Comparison of ENCODE assay signal across 22 cellular contexts in the genomic region with DNA sequence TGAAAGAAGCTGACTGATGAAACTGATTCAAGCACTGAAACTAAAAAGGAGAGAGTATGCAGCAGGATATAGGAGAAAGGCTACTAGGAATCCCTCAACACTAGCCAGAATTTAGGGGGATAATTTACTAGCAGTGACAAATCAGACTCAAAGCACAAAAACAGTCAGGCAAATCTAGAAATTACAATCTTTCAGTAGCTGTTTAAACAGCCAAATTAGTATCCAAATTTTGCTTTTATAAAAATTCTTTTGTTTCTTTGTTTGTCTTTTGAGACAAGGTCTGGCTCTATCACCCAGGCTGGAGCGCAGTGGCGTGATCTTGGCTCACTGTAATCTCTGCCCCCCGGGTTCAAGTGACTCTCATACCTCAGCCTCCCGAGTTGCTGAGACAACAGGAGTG. TPM values are rescaled to one million over a fixed set of nuclear protein-coding genes. Genes with fewer than 3 reads are reported as not detected.
A peak's percentile ranks its signal among the peaks of the same experiment; 100 is the strongest.
DNase-seq lines count a peak whose midpoint lies in the region; ATAC-seq, FAIRE-seq and TF ChIP-seq lines count a peak whose summit lies in the region.
"Had no signal": no experiment of that assay in that cellular context is flagged by ENCODE, and none has a peak within 500 bp of the region (broad histone marks: within the 10 kb centered on the region; RNA-seq: fewer than 3 reads in every experiment).

No MANE protein-coding gene starts in this region.

- H3K9me1 ChIP-seq in IMR-90 (ENCODE audit: insufficient read depth, low read length) = no peaks in the 10 kb centered on the region

- TF ChIP-seq CTCF in IMR-90 (conservative IDR thresholded peaks at IDR 0.05; ENCODE audit: low read depth, low read length) = no peak
- no peak for TF ChIP-seq CTCF in H1 (IDR thresholded peaks at IDR 0.05; ENCODE audit: control extremely low read depth in 1 of 3, insufficient read depth in 1 of 3, low read depth in 1 of 3, low read length in 3 of 3)
- no peak for TF ChIP-seq CTCF in osteoblast (IDR thresholded peaks at IDR 0.05; ENCODE audit: extremely low read depth, low read depth, low read length)
- TF ChIP-seq CTCF in tibial artery (IDR thresholded peaks at IDR 0.05) = no peak
- no peak for TF ChIP-seq CTCF in natural killer cell (IDR thresholded peaks at IDR 0.05)

- no peaks in the 10 kb centered on the region for H3K27me3 ChIP-seq in IMR-90 (ENCODE audit: control insufficient read depth, insufficient read depth, low read length)
- H3K27me3 ChIP-seq in H1 (replicated peaks in 1 of 4; ENCODE audit: control insufficient read depth in 3 of 4, extremely low read depth in 1 of 4, insufficient read depth in 3 of 4, low read length in 3 of 4) = no peaks in the 10 kb centered on the region
- H3K27me3 ChIP-seq in osteoblast (ENCODE audit: insufficient read depth, low read length) = no peaks in the 10 kb centered on the region
- no peaks in the 10 kb centered on the region for H3K27me3 ChIP-seq in tibial artery
- H3K27me3 ChIP-seq: ascending aorta had no signal

- in situ Hi-C loops in IMR-90 (cut with MboI; ENCODE audit: low sequenced_read_pairs) = no loop called here

- no peak overlapping the region for H3K9ac ChIP-seq in IMR-90 (ENCODE audit: low read depth, low read length)
- H3K9ac ChIP-seq in H1 (replicated peaks in 1 of 4; ENCODE audit: extremely low read depth in 1 of 4, low read depth in 3 of 4, low read length in 3 of 4) = no peak overlapping the region

- H4K5ac ChIP-seq in IMR-90 (ENCODE audit: low read depth, low read length) = no peak overlapping the region
- H4K5ac ChIP-seq in H1 (ENCODE audit: insufficient read length, low read depth, low read length) = peak overlapping the region; percentile 40

- FAIRE-seq in H1 (lab: Jason Lieb, UNC) = no peak
- FAIRE-seq: GM19239 had no signal

- no peak for TF ChIP-seq EP300 in H1 (IDR thresholded peaks at IDR 0.05; ENCODE audit: borderline replicate concordance in 1 of 2, low read depth in 2 of 2, low read length in 2 of 2)

- H2BK120ac ChIP-seq in IMR-90 (ENCODE audit: low read depth, low read length) = peak overlapping the region; percentile 47; the same call in 1 of the 2 replicates
- H2BK120ac ChIP-seq in H1 (replicated peaks; ENCODE audit: low read depth, low read length) = peak overlapping the region; percentile 99

- no peak overlapping the region for H2BK5ac ChIP-seq in IMR-90 (ENCODE audit: low read depth, low read length, poor library complexity, severe bottlenecking)
- H2BK5ac ChIP-seq in H1 (ENCODE audit: low read depth, low read length) = peak overlapping the region; percentile 90; the same call in 1 of the 2 replicates

- H3K18ac ChIP-seq in IMR-90 (ENCODE audit: low read depth, low read length) = no peak overlapping the region; the same call in 1 of the 2 replicates
- peak overlapping the region; percentile 55 for H3K18ac ChIP-seq in H1 (ENCODE audit: extremely low read depth, low read length)

- CTCF ChIA-PET in IMR-90 (lab: Yijun Ruan, JAX) = interaction anchor here (0.6 kb wide), 1 partner anchor 306 kb away, joined by 3 read pairs; no protein-coding TSS in a partner anchor
- CTCF ChIA-PET in H1 (lab: Charles Lee; ENCODE audit: partially characterized antibody) = interaction anchor here (1.1 to 4.0 kb wide), 7 partner anchors 10 to 151 kb away, joined by 3 to 31 read pairs (median 4); no protein-coding TSS in a partner anchor

- H3K27me3 Mint-ChIP-seq in natural killer cell (ENCODE audit: low read depth in 2 of 2) = peaks cover 28 to 35% of the 10 kb centered on the region in 2 donors

- no peaks in the 10 kb centered on the region for H3K9me3 Mint-ChIP-seq in natural killer cell
- H3K9me3 Mint-ChIP-seq: neural crest cell; stimulated activated memory B cell treated with anti-CD40 and anti-IgM and Interleukin-4, amounts not matched to agents 10 μg/mL and 1 μg/mL and 100 μg/mL, for 72 hours had no signal

- peak overlapping the region; percentile 4; the same call in 1 of the 2 replicates for H3K14ac ChIP-seq in IMR-90 (replicated peaks; ENCODE audit: low read depth, low read length)
- H3K14ac ChIP-seq in H1 (ENCODE audit: insufficient read length) = no peak overlapping the region

- H2BK15ac ChIP-seq in IMR-90 (ENCODE audit: low read depth, low read length) (peak overlapping the region; percentile 55; the same call in 1 of the 3 replicates), H1 (ENCODE audit: low read length) (no peak overlapping the region)

- H2AK5ac ChIP-seq in IMR-90 (ENCODE audit: low read depth, low read length) (no peak overlapping the region; the same call in 1 of the 2 replicates), H1 (ENCODE audit: low read depth, low read length) (no peak overlapping the region)

- H2BK20ac ChIP-seq in IMR-90 (ENCODE audit: low read depth, low read length) (peak overlapping the region; percentile 65; the same call in 1 of the 2 replicates), H1 (ENCODE audit: low read length) (no peak overlapping the region; the same call in 1 of the 2 replicates)

- no peak overlapping the region for H2AK9ac ChIP-seq in IMR-90 (replicated peaks; ENCODE audit: low read depth, low read length, poor library complexity)

- H4K8ac ChIP-seq in IMR-90 (ENCODE audit: low read depth in 2 of 2, low read length in 2 of 2) = no peak overlapping the region
- no peak overlapping the region for H4K8ac ChIP-seq in H1 (ENCODE audit: extremely low read depth, insufficient read depth, low read length)

- no peaks in the 10 kb centered on the region; the same call in 1 of the 2 replicates for H3K23me2 ChIP-seq in H1 (ENCODE audit: low read depth, low read length)

- H4K20me1 ChIP-seq in IMR-90 (ENCODE audit: insufficient read depth, low read length) (no peaks in the 10 kb centered on the region), H1 (replicated peaks in 1 of 2; ENCODE audit: control insufficient read depth in 1 of 2, insufficient read depth in 2 of 2, low read length in 2 of 2) (no peaks in the 10 kb centered on the region), osteoblast (ENCODE audit: insufficient read depth, low read length) (no peaks in the 10 kb centered on the region)

- intact Hi-C loops in IMR-90 (cut with micrococcal nuclease) = no loop called here
- intact Hi-C loops in tibial artery (cut with DNase I; ENCODE audit: low total_unique reads) = loop anchor here (10.0 kb wide), 1 partner anchor 127 kb away; no protein-coding TSS in a partner anchor
- intact Hi-C loops in natural killer cell (cut with micrococcal nuclease) = no loop called here

- TF ChIP-seq RAD21 in IMR-90 (IDR thresholded peaks at IDR 0.05; ENCODE audit: low read length) = no peak
- no peak for TF ChIP-seq RAD21 in H1 (IDR thresholded peaks at IDR 0.05 in 1 of 2, conservative IDR thresholded peaks at IDR 0.05 in 1 of 2; ENCODE audit: low read depth in 2 of 2, low read length in 2 of 2)

- POLR2A ChIA-PET in IMR-90 (lab: Charles Lee; ENCODE audit: unreplicated experiment) (no interaction called here), H1 (lab: Charles Lee; ENCODE audit: partially characterized antibody) (interaction anchor here (1.0 to 1.8 kb wide), 3 partner anchors 7 to 64 kb away, joined by 3 to 7 read pairs (median 3); no protein-coding TSS in a partner anchor)

- TF ChIP-seq POLR2A in IMR-90 (IDR thresholded peaks at IDR 0.05; ENCODE audit: low read depth, low read length) (no peak), H1 (IDR thresholded peaks at IDR 0.05; ENCODE audit: control extremely low read depth in 1 of 2, low read depth in 2 of 2, low read length in 2 of 2) (no peak)

- no TSS peak for BruUV-seq in IMR-90 (replicated peaks; lab: Mats Ljungman, UMichigan)

- DNase-seq in IMR-90 (no peak), H1 (ENCODE audit: low read depth in 1 of 2, low spot score in 2 of 2) (no peak), osteoblast (ENCODE audit: insufficient read length, low spot score, missing footprints) (no peak), tibial artery (no peak), NCI-H345 (lab: John Stamatoyannopoulos, UW) (no peak), natural killer cell (no peak), SIG-M5 treated with dmso at 0.1 percent for 504 hours (lab: John Stamatoyannopoulos, UW; ENCODE audit: unreplicated experiment) (no peak)
- DNase-seq: activated CD4-positive, alpha-beta T cell treated with anti-CD3 and anti-CD28 coated beads, Interleukin-2, amount 50 U/mL, for 48 hours; immature natural killer cell; mucosa of descending colon; MV-4-11; NCI-H510A treated with DMSO at 0.1 percent for 48 hours; SIG-M5; stimulated activated CD4-positive, alpha-beta T cell treated with anti-CD3 and anti-CD28 coated beads, Interleukin-4, amount 100 ng/mL, for 1 hour had no signal

- H4K91ac ChIP-seq in IMR-90 (ENCODE audit: insufficient read depth, low read depth, low read length) (peak overlapping the region; percentile 21; the same call in 1 of the 2 replicates), H1 (replicated peaks; ENCODE audit: insufficient read length, low read length) (no peak overlapping the region)

- H3K4me1 Mint-ChIP-seq in natural killer cell = peaks cover 6 to 7% of the 10 kb centered on the region in 2 donors
- H3K4me1 Mint-ChIP-seq: stimulated activated memory B cell treated with anti-CD40 and anti-IgM and Interleukin-4, amounts not matched to agents 10 μg/mL and 1 μg/mL and 100 μg/mL, for 72 hours had no signal

- no peaks in the 10 kb centered on the region for H3K9me3 ChIP-seq in IMR-90 (ENCODE audit: control insufficient read depth, insufficient read depth, low read length)
- H3K9me3 ChIP-seq in H1 (ENCODE audit: insufficient read depth in 2 of 2, low read depth in 1 of 2, low read length in 1 of 2) = no peaks in the 10 kb centered on the region
- H3K9me3 ChIP-seq in osteoblast (ENCODE audit: low read depth, low read length) = no peaks in the 10 kb centered on the region
- no peaks in the 10 kb centered on the region for H3K9me3 ChIP-seq in tibial artery
- H3K9me3 ChIP-seq: ascending aorta, mucosa of descending colon, thoracic aorta had no signal

- dilution Hi-C loops in IMR-90 (cut with HindIII; ENCODE audit: low sequenced_read_pairs, unreplicated experiment) = no loop called here

- peaks cover 2% of the 10 kb centered on the region for H3K4me1 ChIP-seq in IMR-90 (ENCODE audit: control insufficient read depth, insufficient read depth, low read length)
- peaks cover 8 to 26% (median 22%) of the 10 kb centered on the region in 4 experiments; a peak in 6 of 7 replicates for H3K4me1 ChIP-seq in H1 (replicated peaks in 1 of 4; ENCODE audit: control insufficient read depth in 3 of 4, insufficient read depth in 4 of 4, low read length in 3 of 4)
- peaks cover 22% of the 10 kb centered on the region for H3K4me1 ChIP-seq in osteoblast (ENCODE audit: insufficient read depth, low read length)
- H3K4me1 ChIP-seq in tibial artery = peaks cover 0 to 66% (median 16%) of the 10 kb centered on the region in 4 donors

- no peak for ATAC-seq in IMR-90 (ENCODE audit: low read depth)
- no peak for ATAC-seq in natural killer cell
- ATAC-seq: mucosa of descending colon; stimulated activated memory B cell treated with anti-CD40 and anti-IgM and Interleukin-4, amounts not matched to agents 10 μg/mL and 1 μg/mL and 100 μg/mL, for 72 hours had no signal

- H3K4me3 Mint-ChIP-seq in natural killer cell = no peak overlapping the region
- H3K4me3 Mint-ChIP-seq: activated naive CD8-positive, alpha-beta T cell; immature natural killer cell; neural crest cell; stimulated activated memory B cell treated with anti-CD40 and anti-IgM and Interleukin-4, amounts not matched to agents 10 μg/mL and 1 μg/mL and 100 μg/mL, for 72 hours had no signal

- H3K4ac ChIP-seq in IMR-90 (ENCODE audit: low read depth, low read length) = peak overlapping the region; percentile 40; the same call in 1 of the 2 replicates
- H3K4ac ChIP-seq in H1 (replicated peaks; ENCODE audit: insufficient read length, low read depth, low read length) = no peak overlapping the region

- H3K27ac ChIP-seq in IMR-90 (ENCODE audit: insufficient read depth, low read length) = no peak overlapping the region
- 0 out of 2 replicates have a peak overlapping the region, but pooled peaks have one; percentile 30 for H3K27ac ChIP-seq in H1 (ENCODE audit: low read depth, low read length)
- no peak overlapping the region for H3K27ac ChIP-seq in osteoblast (ENCODE audit: low read depth, low read length)
- H3K27ac ChIP-seq in tibial artery = peak overlapping the region; percentile 77 to 82
- H3K27ac ChIP-seq: epithelial cell of prostate had no signal

- WGBS in IMR-90 (ENCODE audit: extremely low coverage in 2 of 2, insufficient read length in 1 of 2), 2 experiments = no CpG with 5 or more reads among the region's 4 CpGs
- WGBS in H1 (ENCODE audit: extremely low coverage in 1 of 2, insufficient coverage in 1 of 2, insufficient read length in 1 of 2, insufficient replicate concordance in 2 of 2, low coverage in 1 of 2, low lambda C conversion rate in 2 of 2, missing lambda C conversion rate in 1 of 2), 2 experiments = 90% methylated on average over 4 of the region's 4 CpGs; no CpG with 5 or more reads in 1 of the 2 experiments

- H3K79me1 ChIP-seq in IMR-90 (ENCODE audit: low read depth in 1 of 2, low read length in 2 of 2) (no peaks in the 10 kb centered on the region), H1 (ENCODE audit: low read depth, low read length) (no peaks in the 10 kb centered on the region)

- no peaks in the 10 kb centered on the region for H3K36me3 Mint-ChIP-seq in natural killer cell
- H3K36me3 Mint-ChIP-seq: activated naive CD8-positive, alpha-beta T cell; immature natural killer cell; stimulated activated memory B cell treated with anti-CD40 and anti-IgM and Interleukin-4, amounts not matched to agents 10 μg/mL and 1 μg/mL and 100 μg/mL, for 72 hours had no signal

- H3K36me3 ChIP-seq in IMR-90 (ENCODE audit: control insufficient read depth, insufficient read depth, low read length) (no peaks in the 10 kb centered on the region), H1 (ENCODE audit: control insufficient read depth in 2 of 4, insufficient read depth in 4 of 4, low read length in 3 of 4) (no peaks in the 10 kb centered on the region), osteoblast (ENCODE audit: insufficient read depth, low read length) (no peaks in the 10 kb centered on the region), tibial artery (no peaks in the 10 kb centered on the region)
- H3K36me3 ChIP-seq: ascending aorta, thoracic aorta had no signal

- H3K23ac ChIP-seq in IMR-90 (ENCODE audit: low read depth, low read length) (no peak overlapping the region), H1 (ENCODE audit: insufficient read length) (no peak overlapping the region)

- H3K79me2 ChIP-seq in H1 (ENCODE audit: control insufficient read depth in 1 of 2, insufficient read depth in 2 of 2, low read length in 2 of 2) (no peaks in the 10 kb centered on the region), osteoblast (ENCODE audit: insufficient read depth, low read length) (no peaks in the 10 kb centered on the region)

- H2AFZ ChIP-seq in IMR-90 (replicated peaks; ENCODE audit: low read length, poor library complexity) = no peak overlapping the region
- H2AFZ ChIP-seq in H1 (ENCODE audit: low read length) = no peak overlapping the region
- peak overlapping the region; percentile 3 for H2AFZ ChIP-seq in osteoblast (ENCODE audit: low read length)

- H3K4me2 ChIP-seq in IMR-90 (ENCODE audit: low read depth, low read length) = no peak overlapping the region
- no peak overlapping the region for H3K4me2 ChIP-seq in H1 (ENCODE audit: insufficient read depth in 1 of 2, low read depth in 2 of 2, low read length in 2 of 2)
- no peak overlapping the region for H3K4me2 ChIP-seq in osteoblast (ENCODE audit: insufficient read depth, low read length)

- no peak overlapping the region for H3K27ac Mint-ChIP-seq in natural killer cell
- H3K27ac Mint-ChIP-seq: activated naive CD8-positive, alpha-beta T cell; immature natural killer cell; stimulated activated memory B cell treated with anti-CD40 and anti-IgM and Interleukin-4, amounts not matched to agents 10 μg/mL and 1 μg/mL and 100 μg/mL, for 72 hours had no signal

- H2BK12ac ChIP-seq in H1 (ENCODE audit: low read depth, low read length) = peak overlapping the region; percentile 78; the same call in 1 of the 2 replicates

- no peak overlapping the region for H3K56ac ChIP-seq in IMR-90 (ENCODE audit: extremely low read depth, insufficient read depth, low read length)
- H3K56ac ChIP-seq in H1 (replicated peaks; ENCODE audit: insufficient read length, low read depth, low read length) = no peak overlapping the region

- no peak overlapping the region for H3K4me3 ChIP-seq in IMR-90 (ENCODE audit: insufficient read depth, low read depth, low read length)
- H3K4me3 ChIP-seq in H1 (ENCODE audit: extremely low read depth in 1 of 4, insufficient read depth in 2 of 4, low read depth in 3 of 4, low read length in 4 of 4) = no peak overlapping the region
- H3K4me3 ChIP-seq in osteoblast (ENCODE audit: insufficient read depth, low read length) = no peak overlapping the region
- no peak overlapping the region for H3K4me3 ChIP-seq in tibial artery
- H3K4me3 ChIP-seq: ascending aorta, mucosa of descending colon, thoracic aorta had no signal

RNA-seq across cellular contexts. Expression of a gene that starts 52.0 kb away (rescaled TPM):
- total RNA-seq in IMR-90 (2012; rRNA removed) = 7.5 and 9.5 TPM in 2 replicates
- polyA plus RNA-seq in IMR-90 (2012; rRNA removed) = 8.7 and 10.8 TPM in 2 replicates
- polyA plus RNA-seq in IMR-90 (2012; cell fraction: cytosol; rRNA removed) = 4.6 and 4.8 TPM in 2 replicates
- polyA plus RNA-seq in IMR-90 (2012; cell fraction: nucleus; rRNA removed; ENCODE audit: low replicate concordance) = 5.2 and 21.0 TPM in 2 replicates
- 29.0 and 32.7 TPM in 2 replicates for total RNA-seq in H1 (2021; fragmentation: NEBNext Ultra II Directional; extraction: Animal tissue kit (Norgen Biotek cat#: 25700))
- polyA plus RNA-seq in H1 (2011; rRNA removed) = 17.2 and 30.2 TPM in 2 replicates
- 26.5 TPM for polyA plus RNA-seq in H1 (2011; cell fraction: cytosol; rRNA removed)
- polyA plus RNA-seq in H1 (2011; cell fraction: nucleus; rRNA removed) = 26.8 TPM
- 16.2 to 31.9 TPM (median 25.0 TPM) in 4 replicates for polyA plus RNA-seq in H1 (2012, experiment 1 of 2)
- polyA plus RNA-seq in H1 (2012, experiment 2 of 2) = 1.9 TPM
- 15.9 TPM for polyA plus RNA-seq in H1 (2013, experiment 1 of 2)
- 15.1 TPM for polyA plus RNA-seq in H1 (2013, experiment 2 of 2)
- polyA minus RNA-seq in H1 (2011; rRNA and poly(A)+ RNA removed) = 71.3 and 92.7 TPM in 2 replicates
- polyA minus RNA-seq in H1 (2011; cell fraction: cytosol; rRNA and poly(A)+ RNA removed) = 12.8 TPM
- polyA minus RNA-seq in H1 (2011; cell fraction: nucleus; rRNA and poly(A)+ RNA removed) = 64.0 TPM
- 10.1 and 11.5 TPM in 2 replicates for total RNA-seq in osteoblast
- under 1 TPM in 1 of 3 donors, not detected in 2; 0.33 TPM for total RNA-seq in natural killer cell
- total RNA-seq: HT-29 had no signal

Comparison
In these comparisons a context has a peak if more than half of its experiments do, and no peak if none do; other contexts are left out.
1. H3K27ac ChIP-seq: peak in H1 (single experiment) and tibial artery (2 of 2); none in IMR-90 (single experiment) and osteoblast (single experiment).